8 cellular contexts compared by ENCODE assay signal in the genomic region with DNA sequence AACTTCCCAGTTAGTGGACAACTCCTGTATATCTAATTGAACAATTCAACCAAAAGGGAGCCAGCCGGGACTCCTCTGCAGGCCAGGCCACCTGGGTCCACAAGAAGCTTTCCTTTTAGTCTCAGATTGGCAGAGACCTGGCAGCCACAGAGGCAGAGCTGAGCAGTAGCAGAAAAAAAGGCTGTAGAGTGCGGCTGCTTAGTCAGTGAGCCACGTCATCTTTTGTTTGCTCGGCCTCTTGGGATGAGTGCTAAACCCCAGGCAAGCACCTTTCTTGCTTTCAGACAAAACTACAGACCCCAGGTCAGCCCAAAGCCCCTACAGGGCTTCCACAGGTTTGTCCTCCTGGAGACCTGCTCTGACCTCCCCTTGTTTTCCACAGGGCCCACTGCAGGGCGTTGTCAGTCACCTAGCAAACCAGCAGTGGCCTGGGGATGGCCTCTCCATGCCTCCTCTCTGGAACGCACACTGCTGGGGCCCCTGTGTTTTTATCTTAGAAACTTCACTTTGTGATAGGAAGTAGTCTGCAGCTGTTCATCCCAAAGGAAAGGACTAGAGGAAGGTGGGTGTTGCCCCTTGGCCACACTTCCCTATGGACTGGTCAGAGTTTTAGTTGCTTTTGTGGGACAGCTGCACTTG. TPM values are rescaled to one million over a fixed set of nuclear protein-coding genes. Genes with fewer than 3 reads are reported as not detected.
DNase-seq lines count a peak whose midpoint lies in the region; ATAC-seq and TF ChIP-seq lines count a peak whose summit lies in the region.

No MANE protein-coding gene starts in this region.

- no peaks in the 10 kb centered on the region for H3K9me3 ChIP-seq in right atrium auricular region

- H3K36me3 Mint-ChIP-seq in activated T-helper 17 cell treated with anti-CD3 and anti-CD28 coated beads, Interleukin-2, amount 50 U/mL, for 72 hours (ENCODE audit: low read depth), result no peaks in the 10 kb centered on the region
- H3K36me3 Mint-ChIP-seq in stimulated activated naive B cell treated with anti-CD40 and anti-IgM and Interleukin-4, amounts not matched to agents 10 μg/mL and 1 μg/mL and 100 μg/mL, for 72 hours, result peaks cover 3 to 5% of the 10 kb centered on the region in 2 donors

- no peak for TF ChIP-seq CTCF in right atrium auricular region (IDR thresholded peaks at IDR 0.05)

- H3K36me3 ChIP-seq in right atrium auricular region, result peaks cover 7% of the 10 kb centered on the region

- no peak overlapping the region for H3K4me3 Mint-ChIP-seq in activated T-helper 17 cell treated with anti-CD3 and anti-CD28 coated beads, Interleukin-2, amount 50 U/mL, for 72 hours
- H3K4me3 Mint-ChIP-seq in stimulated activated naive B cell treated with anti-CD40 and anti-IgM and Interleukin-4, amounts not matched to agents 10 μg/mL and 1 μg/mL and 100 μg/mL, for 72 hours, result no peak overlapping the region

- peaks cover 0 to 84% of the 10 kb centered on the region in 2 donors for H3K4me1 ChIP-seq in right atrium auricular region

- no peak overlapping the region for H3K27ac Mint-ChIP-seq in activated T-helper 17 cell treated with anti-CD3 and anti-CD28 coated beads, Interleukin-2, amount 50 U/mL, for 72 hours
- H3K27ac Mint-ChIP-seq in stimulated activated naive B cell treated with anti-CD40 and anti-IgM and Interleukin-4, amounts not matched to agents 10 μg/mL and 1 μg/mL and 100 μg/mL, for 72 hours, result peak overlapping the region; percentile 56

- peak overlapping the region; percentile 65 to 68 for H3K27ac ChIP-seq in right atrium auricular region

- in situ Hi-C loops in KBM-7 (cut with MboI; ENCODE audit: low pct_unique_long_range_greater_than_20kb, low sequenced_read_pairs), result no loop called here

- ATAC-seq in HG02610 (IDR thresholded peaks at IDR 0.05; ENCODE audit: unreplicated experiment), result peak; percentile 69
- ATAC-seq in activated T-helper 17 cell treated with anti-CD3 and anti-CD28 coated beads, Interleukin-2, amount 50 U/mL, for 72 hours (replicated peaks), result peak; percentile 67
- no peak for ATAC-seq in stimulated activated naive B cell treated with anti-CD40 and anti-IgM and Interleukin-4, amounts not matched to agents 10 μg/mL and 1 μg/mL and 100 μg/mL, for 72 hours (replicated peaks)
- ATAC-seq in HG02571 (IDR thresholded peaks at IDR 0.05; ENCODE audit: unreplicated experiment), result no peak

- DNase-seq in right atrium auricular region (ENCODE audit: low spot score), result no peak
- DNase-seq in stimulated activated naive B cell treated with anti-CD40 and anti-IgM and Interleukin-4, amounts not matched to agents 10 μg/mL and 1 μg/mL and 100 μg/mL, for 72 hours, result no peak
- DNase-seq in posterior vena cava (ENCODE audit: low spot score), result no peak
- DNase-seq in KBM-7, result no peak
- no peak for DNase-seq in activated effector memory CD4-positive, alpha-beta T cell treated with anti-CD3 and anti-CD28 coated beads, Interleukin-2, amount 50 U/mL, for 16 hours

- H3K27me3 ChIP-seq in right atrium auricular region, result no peaks in the 10 kb centered on the region

- no peaks in the 10 kb centered on the region for H3K4me1 Mint-ChIP-seq in activated T-helper 17 cell treated with anti-CD3 and anti-CD28 coated beads, Interleukin-2, amount 50 U/mL, for 72 hours
- peaks cover 2 to 5% of the 10 kb centered on the region in 2 donors for H3K4me1 Mint-ChIP-seq in stimulated activated naive B cell treated with anti-CD40 and anti-IgM and Interleukin-4, amounts not matched to agents 10 μg/mL and 1 μg/mL and 100 μg/mL, for 72 hours

- H3K27me3 Mint-ChIP-seq in activated T-helper 17 cell treated with anti-CD3 and anti-CD28 coated beads, Interleukin-2, amount 50 U/mL, for 72 hours, result peaks cover 8% of the 10 kb centered on the region
- H3K27me3 Mint-ChIP-seq in stimulated activated naive B cell treated with anti-CD40 and anti-IgM and Interleukin-4, amounts not matched to agents 10 μg/mL and 1 μg/mL and 100 μg/mL, for 72 hours, result peaks cover 9 to 11% of the 10 kb centered on the region in 2 donors

- no peaks in the 10 kb centered on the region for H3K9me3 Mint-ChIP-seq in activated T-helper 17 cell treated with anti-CD3 and anti-CD28 coated beads, Interleukin-2, amount 50 U/mL, for 72 hours
- H3K9me3 Mint-ChIP-seq in stimulated activated naive B cell treated with anti-CD40 and anti-IgM and Interleukin-4, amounts not matched to agents 10 μg/mL and 1 μg/mL and 100 μg/mL, for 72 hours, result no peaks in the 10 kb centered on the region

- intact Hi-C loops in posterior vena cava (cut with DNase I), result loop anchor here in 1 of 2 donors (10.0 kb wide), 1 partner anchor 286 kb away; no protein-coding TSS in a partner anchor

- H3K4me3 ChIP-seq in right atrium auricular region, result no peak overlapping the region

RNA-seq across cellular contexts. Expression of a gene that starts 49.9 kb away (rescaled TPM):
- total RNA-seq in activated T-helper 17 cell treated with anti-CD3 and anti-CD28 coated beads, Interleukin-2, amount 50 U/mL, for 72 hours, result 1 to 10 TPM in 1 of 2 donors, under 1 TPM in 1; 0.95 to 1.7 TPM
- 10 to 100 TPM; 33.9 to 39.9 TPM for total RNA-seq in right atrium auricular region
- 10 to 100 TPM; 18.7 to 23.0 TPM for total RNA-seq in posterior vena cava

Comparison
In these comparisons a context has a peak if more than half of its experiments do, and no peak if none do; other contexts are left out.
1. ATAC-seq: peak in HG02610 (single experiment) and activated T-helper 17 cell treated with anti-CD3 and anti-CD28 coated beads, Interleukin-2, amount 50 U/mL, for 72 hours (single experiment); none in stimulated activated naive B cell treated with anti-CD40 and anti-IgM and Interleukin-4, amounts not matched to agents 10 μg/mL and 1 μg/mL and 100 μg/mL, for 72 hours (0 of 2) and HG02571 (single experiment).
2. RNA of a gene that starts 49.9 kb away (total RNA-seq): 33.9 to 39.9 TPM in right atrium auricular region and 18.7 to 23.0 TPM in posterior vena cava; 0.95 to 1.7 TPM in activated T-helper 17 cell treated with anti-CD3 and anti-CD28 coated beads, Interleukin-2, amount 50 U/mL, for 72 hours; every median in the first group is over 4 times any median in the second.